Comparison of ENCODE assay signal across 9 cellular contexts in genomic region chr3:157103280-157103679, GRCh38. TPM values are rescaled to one million over a fixed set of nuclear protein-coding genes. Genes with fewer than 3 reads are reported as not detected.
DNase-seq lines count a peak whose midpoint lies in the region; ATAC-seq and TF ChIP-seq lines count a peak whose summit lies in the region.
"Had no signal": no experiment of that assay in that cellular context is flagged by ENCODE, and none has a peak within 500 bp of the region (broad histone marks: within the 10 kb centered on the region; RNA-seq: fewer than 3 reads in every experiment).

No MANE protein-coding gene starts in this region.

- TF ChIP-seq CTCF in endodermal cell (conservative IDR thresholded peaks at IDR 0.05): no peak
- no peak for TF ChIP-seq CTCF in BE2C (IDR thresholded peaks at IDR 0.05; ENCODE audit: low read depth, low read length)
- TF ChIP-seq CTCF in A673 (conservative IDR thresholded peaks at IDR 0.05; ENCODE audit: low read depth, low read length): no peak

- in situ Hi-C loops in ACHN (cut with HindIII; ENCODE audit: low pct_ligation_motif_present, low pct_unique_long_range_greater_than_20kb, low sequenced_read_pairs): no loop called here
- in situ Hi-C loops in KBM-7 (cut with MboI; ENCODE audit: low pct_unique_long_range_greater_than_20kb, low sequenced_read_pairs): no loop called here

- peak overlapping the region; percentile 16 for H3K27ac Mint-ChIP-seq in endodermal cell

- no peak overlapping the region for H3K4me3 ChIP-seq in endodermal cell (ENCODE audit: low read length)
- H3K4me3 ChIP-seq in BE2C (ENCODE audit: low read depth, low read length): no peak overlapping the region
- no peak overlapping the region for H3K4me3 ChIP-seq in A673 (ENCODE audit: low read depth, low read length, poor library complexity, severe bottlenecking)

- POLR2A ChIA-PET in A673 (lab: Charles Lee; ENCODE audit: low non-redundant PET): no interaction called here

- peak; percentile 89 for ATAC-seq in GM18858 (IDR thresholded peaks at IDR 0.05; ENCODE audit: unreplicated experiment)
- peak; percentile 92 for ATAC-seq in GM21390 (IDR thresholded peaks at IDR 0.05; ENCODE audit: unreplicated experiment)
- peak; percentile 94 for ATAC-seq in HG03378 (IDR thresholded peaks at IDR 0.05; ENCODE audit: unreplicated experiment)

- no peaks in the 10 kb centered on the region for H3K27me3 Mint-ChIP-seq in endodermal cell (ENCODE audit: insufficient read depth)

- no peaks in the 10 kb centered on the region for H3K36me3 ChIP-seq in endodermal cell (ENCODE audit: control insufficient read depth, insufficient read depth, low read length)
- no peaks in the 10 kb centered on the region for H3K36me3 ChIP-seq in BE2C
- H3K36me3 ChIP-seq in A673 (ENCODE audit: insufficient read depth, low read length, poor library complexity, severe bottlenecking): no peaks in the 10 kb centered on the region

- H3K4me1 Mint-ChIP-seq in endodermal cell: peaks cover 47% of the 10 kb centered on the region

- H3K4me1 ChIP-seq in endodermal cell (ENCODE audit: control insufficient read depth, insufficient read depth, low read length) (peaks cover 19% of the 10 kb centered on the region), BE2C (peaks cover 3% of the 10 kb centered on the region), A673 (ENCODE audit: insufficient read depth, low read length, poor library complexity, severe bottlenecking) (peaks cover 8% of the 10 kb centered on the region)

- DNase-seq in endodermal cell (no peak), BE2C (no peak), ACHN (no peak), KBM-7 (no peak), A673 (ENCODE audit: low spot score) (no peak)
- DNase-seq: dermis blood vessel endothelial cell had no signal

- CTCF ChIA-PET in A673 (lab: Charles Lee): no interaction called here

- no peak overlapping the region for H3K4me3 Mint-ChIP-seq in endodermal cell

- BruUV-seq in A673 (replicated peaks; lab: Mats Ljungman, UMichigan): no TSS peak

- no peak overlapping the region for H3K9ac ChIP-seq in endodermal cell (ENCODE audit: extremely low read depth, low read length, poor library complexity, severe bottlenecking)

- no peaks in the 10 kb centered on the region for H3K9me3 ChIP-seq in endodermal cell (ENCODE audit: control insufficient read depth, low read length)
- H3K9me3 ChIP-seq in BE2C: no peaks in the 10 kb centered on the region
- no peaks in the 10 kb centered on the region for H3K9me3 ChIP-seq in A673 (ENCODE audit: low read depth, low read length, poor library complexity, severe bottlenecking)

- intact Hi-C loops in A673 (cut with micrococcal nuclease; ENCODE audit: unreplicated experiment): no loop called here

- H3K9me3 Mint-ChIP-seq in endodermal cell: no peaks in the 10 kb centered on the region

- 94 to 100% methylated on average over 2 of the region's 2 CpGs for WGBS in endodermal cell (ENCODE audit: insufficient coverage in 1 of 2, insufficient read length in 1 of 2), 2 experiments

- H3K36me3 Mint-ChIP-seq in endodermal cell (ENCODE audit: low read depth): no peaks in the 10 kb centered on the region

- no peaks in the 10 kb centered on the region for H3K27me3 ChIP-seq in endodermal cell (ENCODE audit: control insufficient read depth, insufficient read depth, low read length, poor library complexity, severe bottlenecking)
- no peaks in the 10 kb centered on the region for H3K27me3 ChIP-seq in BE2C
- no peaks in the 10 kb centered on the region for H3K27me3 ChIP-seq in A673 (replicated peaks; ENCODE audit: insufficient read depth, low read depth, low read length, poor library complexity)

- H3K27ac ChIP-seq in endodermal cell (ENCODE audit: low read depth, low read length) (no peak overlapping the region), A673 (ENCODE audit: low read depth, low read length, poor library complexity, severe bottlenecking) (no peak overlapping the region)

RNA-seq across cellular contexts. Expression of gene CCNL1, which starts 56.7 kb away (rescaled TPM):
- total RNA-seq in endodermal cell (100 to 1,000 TPM in 1 of 2 donors, 10 to 100 TPM in 1; 97.4 to 128 TPM), A673 (2021) (91.0 and 101 TPM in 2 replicates)
- 100 TPM for polyA plus RNA-seq in endodermal cell (2013, experiment 1 of 2)
- polyA plus RNA-seq in endodermal cell (2013, experiment 2 of 2): 80.9 TPM
- 76.2 TPM for polyA plus RNA-seq in BE2C (2012; ENCODE audit: insufficient read depth, insufficient read length, low read depth)
